ENCODE assay signal across 20 cellular contexts in genomic region chr3:57933589-57933988, GRCh38.
"Had no signal": no experiment of that assay in that cellular context is flagged by ENCODE, and none has a peak within 500 bp of the region (broad histone marks: within the 10 kb centered on the region; RNA-seq: fewer than 3 reads in every experiment).

No MANE protein-coding gene starts in this region.

- H3K4me1 ChIP-seq: Peyer's patch, SJSA1 had no signal

- H3K9me3 ChIP-seq: ascending aorta, Peyer's patch, SJSA1 had no signal

- H3K27ac ChIP-seq: Peyer's patch, SJSA1 had no signal

- DNase-seq: activated CD4-positive, alpha-beta T cell treated with anti-CD3 and anti-CD28 coated beads for 48 hours; activated CD4-positive, alpha-beta T cell treated with anti-CD3 and anti-CD28 coated beads, Interleukin-2, amount 50 U/mL, for 4 hours; activated CD4-positive, CD25-positive, alpha-beta regulatory T cell treated with anti-CD3 and anti-CD28 coated beads, Interleukin-2, amount 50 U/mL, for 72 hours; activated CD8-positive, alpha-beta memory T cell treated with anti-CD3 and anti-CD28 coated beads, Interleukin-2, amount 50 U/mL, for 48 hours; activated CD8-positive, alpha-beta T cell treated with anti-CD3 and anti-CD28 coated beads, Interleukin-2, amount 10 ng/mL, durations not matched to agents 7 days and 5 days; activated effector memory CD4-positive, alpha-beta T cell treated with Interleukin-2 at 50 U/mL for 16 hours; activated naive CD4-positive, alpha-beta T cell; activated T-cell treated with anti-CD3 and anti-CD28 coated beads, Interleukin-2, amount 50 U/mL, for 1 hour; Kasumi-1; NCI-H1105 treated with DMSO at 0.1 percent for 48 hours; NCI-H1436 treated with DMSO at 0.1 percent for 48 hours; NCI-H187; NCI-H2081; NCI-H446; NCI-H524; Peyer's patch; SHP77 had no signal

- H3K4me3 ChIP-seq: ascending aorta, Peyer's patch, SJSA1 had no signal

- H3K27me3 ChIP-seq: ascending aorta, Peyer's patch, SJSA1 had no signal

- ATAC-seq: activated CD8-positive, alpha-beta T cell treated with anti-CD3 and anti-CD28 coated beads, Interleukin-2, amount 10 ng/mL, durations not matched to agents 7 days and 5 days; SK-N-SH treated with all-trans-retinoic acid at 6 μM for 48 hours had no signal
